11 cellular contexts compared by ENCODE assay signal in the genomic region with DNA sequence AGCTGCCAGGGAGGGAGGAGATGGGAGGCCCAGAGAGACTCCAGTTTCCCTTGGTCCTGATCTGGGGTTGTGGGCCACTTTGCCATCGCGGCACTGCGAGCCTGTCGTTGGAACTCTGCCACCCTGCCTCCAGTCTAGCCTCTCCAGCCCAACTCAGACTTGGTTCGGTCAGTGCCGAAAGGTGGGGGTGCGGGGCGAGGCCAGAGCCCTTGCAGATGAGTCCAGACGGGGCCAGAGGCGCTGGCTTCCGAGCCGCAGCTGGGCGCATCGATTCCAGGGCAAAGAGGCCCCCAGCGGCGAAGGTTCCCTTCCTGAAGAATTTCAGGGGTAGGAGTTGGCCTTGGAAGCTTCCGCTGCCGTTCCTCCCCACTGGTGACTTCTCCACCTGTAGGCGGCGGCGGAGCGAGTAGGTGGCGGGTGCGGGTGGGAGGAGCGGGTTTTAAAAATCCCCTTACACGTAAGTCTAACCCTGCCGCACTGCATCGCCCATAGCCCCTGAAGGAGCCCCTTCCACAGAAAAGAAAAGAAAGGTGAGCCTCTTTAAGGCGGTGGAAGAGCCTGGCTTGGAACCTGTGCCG. TPM values are rescaled to one million over a fixed set of nuclear protein-coding genes. Genes with fewer than 3 reads are reported as not detected.
DNase-seq lines count a peak whose midpoint lies in the region; ATAC-seq and TF ChIP-seq lines count a peak whose summit lies in the region.
"Had no signal": no experiment of that assay in that cellular context is flagged by ENCODE, and none has a peak within 500 bp of the region (broad histone marks: within the 10 kb centered on the region; RNA-seq: fewer than 3 reads in every experiment).

No MANE protein-coding gene starts in this region.

- H3K36me3 Mint-ChIP-seq in activated T-cell treated with anti-CD3 and anti-CD28 coated beads, Interleukin-2, amount 50 U/mL, for 72 hours (ENCODE audit: insufficient read depth in 2 of 2), result no peaks in the 10 kb centered on the region
- H3K36me3 Mint-ChIP-seq in endodermal cell (ENCODE audit: low read depth), result no peaks in the 10 kb centered on the region

- H3K27me3 Mint-ChIP-seq in activated T-cell treated with anti-CD3 and anti-CD28 coated beads, Interleukin-2, amount 50 U/mL, for 72 hours (ENCODE audit: low read depth), result peaks cover 74% of the 10 kb centered on the region
- peaks cover 97% of the 10 kb centered on the region for H3K27me3 Mint-ChIP-seq in endodermal cell (ENCODE audit: insufficient read depth)

- H3K9me3 ChIP-seq in endodermal cell (ENCODE audit: control insufficient read depth, low read length) (no peaks in the 10 kb centered on the region), mucosa of descending colon (no peaks in the 10 kb centered on the region), upper lobe of right lung (no peaks in the 10 kb centered on the region)
- H3K9me3 ChIP-seq: A549 had no signal

- H3K4me1 Mint-ChIP-seq in activated T-cell treated with anti-CD3 and anti-CD28 coated beads, Interleukin-2, amount 50 U/mL, for 72 hours (ENCODE audit: low read depth), result peaks cover 15% of the 10 kb centered on the region
- H3K4me1 Mint-ChIP-seq in endodermal cell, result peaks cover 49% of the 10 kb centered on the region

- H3K4me3 ChIP-seq in endodermal cell (ENCODE audit: low read length), result peak overlapping the region; percentile 74
- no peak overlapping the region for H3K4me3 ChIP-seq in mucosa of descending colon
- peak overlapping the region; percentile 27 for H3K4me3 ChIP-seq in upper lobe of right lung

- TF ChIP-seq CTCF in endodermal cell (conservative IDR thresholded peaks at IDR 0.05) (peak; percentile 34), mucosa of descending colon (IDR thresholded peaks at IDR 0.05) (no peak), upper lobe of right lung (IDR thresholded peaks at IDR 0.05) (no peak), GM20000 (IDR thresholded peaks at IDR 0.05; ENCODE audit: extremely low read depth, missing control alignments) (no peak)

- intact Hi-C loops in mucosa of descending colon (cut with DNase I, micrococcal nuclease) (loop anchor here (5.0 to 10.0 kb wide), 2 partner anchors 240 to 773 kb away; no protein-coding TSS in a partner anchor), upper lobe of right lung (cut with DNase I) (no loop called here)

- H3K4me1 ChIP-seq in endodermal cell (ENCODE audit: control insufficient read depth, insufficient read depth, low read length) (peaks cover 3% of the 10 kb centered on the region), mucosa of descending colon (ENCODE audit: low read depth) (peaks cover 25% of the 10 kb centered on the region), upper lobe of right lung (no peaks in the 10 kb centered on the region)
- H3K4me1 ChIP-seq: A549 had no signal

- H3K27ac Mint-ChIP-seq in activated T-cell treated with anti-CD3 and anti-CD28 coated beads, Interleukin-2, amount 50 U/mL, for 72 hours, result no peak overlapping the region
- no peak overlapping the region for H3K27ac Mint-ChIP-seq in endodermal cell

- H3K27ac ChIP-seq in endodermal cell (ENCODE audit: low read depth, low read length) (no peak overlapping the region), upper lobe of right lung (no peak overlapping the region)

- H3K9ac ChIP-seq in endodermal cell (ENCODE audit: extremely low read depth, low read length, poor library complexity, severe bottlenecking), result no peak overlapping the region

- peak; percentile 26 to 37 for ATAC-seq in activated T-cell treated with anti-CD3 and anti-CD28 coated beads, Interleukin-2, amount 50 U/mL, for 72 hours (replicated peaks in 1 of 2)
- ATAC-seq in mucosa of descending colon (no peak), upper lobe of right lung (no peak), GM21423 (IDR thresholded peaks at IDR 0.05; ENCODE audit: unreplicated experiment) (no peak), GM21447 (IDR thresholded peaks at IDR 0.05; ENCODE audit: unreplicated experiment) (no peak)
- ATAC-seq: A549 had no signal

- WGBS in endodermal cell (ENCODE audit: insufficient coverage in 1 of 2, insufficient read length in 1 of 2), 2 experiments, result 0 to 5% methylated on average over 4 to 30 of the region's 30 CpGs

- no peaks in the 10 kb centered on the region for H3K9me3 Mint-ChIP-seq in activated T-cell treated with anti-CD3 and anti-CD28 coated beads, Interleukin-2, amount 50 U/mL, for 72 hours
- H3K9me3 Mint-ChIP-seq in endodermal cell, result no peaks in the 10 kb centered on the region

- peak overlapping the region in 1 of 2 donors; percentile 49 for H3K4me3 Mint-ChIP-seq in activated T-cell treated with anti-CD3 and anti-CD28 coated beads, Interleukin-2, amount 50 U/mL, for 72 hours
- peak overlapping the region; percentile 64 for H3K4me3 Mint-ChIP-seq in endodermal cell

- DNase-seq in activated T-cell treated with anti-CD3 and anti-CD28 coated beads, Interleukin-2, amount 50 U/mL, for 72 hours, result peak in 1 of 2 donors; percentile 35
- DNase-seq in activated T-cell treated with anti-CD3 and anti-CD28 coated beads for 4 hours (no peak), endodermal cell (peak; percentile 81), mucosa of descending colon (peak in 2 of 3 donors; percentile 32 to 54), upper lobe of right lung (peak; percentile 61), GM20000 (ENCODE audit: low spot score) (no peak)
- DNase-seq: NCI-H2081, T-helper 9 cell had no signal

- H3K36me3 ChIP-seq in endodermal cell (ENCODE audit: control insufficient read depth, insufficient read depth, low read length), result no peaks in the 10 kb centered on the region
- H3K36me3 ChIP-seq in mucosa of descending colon (ENCODE audit: low read depth), result no peaks in the 10 kb centered on the region
- no peaks in the 10 kb centered on the region for H3K36me3 ChIP-seq in upper lobe of right lung

- peaks cover 83% of the 10 kb centered on the region for H3K27me3 ChIP-seq in endodermal cell (ENCODE audit: control insufficient read depth, insufficient read depth, low read length, poor library complexity, severe bottlenecking)
- peaks cover 59% of the 10 kb centered on the region for H3K27me3 ChIP-seq in upper lobe of right lung

RNA-seq across cellular contexts. Expression of a gene that starts 5.1 kb away (rescaled TPM):
- total RNA-seq in activated T-cell treated with anti-CD3 and anti-CD28 coated beads, Interleukin-2, amount 50 U/mL, for 72 hours, result 1 to 10 TPM in 1 of 2 donors, under 1 TPM in 1; 0.51 to 1.8 TPM
- total RNA-seq in endodermal cell (1 to 10 TPM in 1 of 2 donors, under 1 TPM in 1; 0.92 to 1.4 TPM), mucosa of descending colon (1 to 10 TPM; 3.6 to 5.9 (median 5.2) TPM), upper lobe of right lung (24.5 TPM)
- polyA plus RNA-seq in endodermal cell (2013, experiment 1 of 2), result 13.3 TPM
- polyA plus RNA-seq in endodermal cell (2013, experiment 2 of 2), result 11.2 TPM

Comparison
In these comparisons a context has a peak if more than half of its experiments do, and no peak if none do; other contexts are left out.
1. ATAC-seq: peak in activated T-cell treated with anti-CD3 and anti-CD28 coated beads, Interleukin-2, amount 50 U/mL, for 72 hours (2 of 2); none in mucosa of descending colon (single experiment), upper lobe of right lung (single experiment), GM21423 (single experiment) and GM21447 (single experiment).
2. DNase-seq: peak in endodermal cell (single experiment), mucosa of descending colon (2 of 3) and upper lobe of right lung (single experiment); none in activated T-cell treated with anti-CD3 and anti-CD28 coated beads for 4 hours (single experiment) and GM20000 (single experiment).